ENCODE assay signal across 8 cellular contexts in the genomic region with DNA sequence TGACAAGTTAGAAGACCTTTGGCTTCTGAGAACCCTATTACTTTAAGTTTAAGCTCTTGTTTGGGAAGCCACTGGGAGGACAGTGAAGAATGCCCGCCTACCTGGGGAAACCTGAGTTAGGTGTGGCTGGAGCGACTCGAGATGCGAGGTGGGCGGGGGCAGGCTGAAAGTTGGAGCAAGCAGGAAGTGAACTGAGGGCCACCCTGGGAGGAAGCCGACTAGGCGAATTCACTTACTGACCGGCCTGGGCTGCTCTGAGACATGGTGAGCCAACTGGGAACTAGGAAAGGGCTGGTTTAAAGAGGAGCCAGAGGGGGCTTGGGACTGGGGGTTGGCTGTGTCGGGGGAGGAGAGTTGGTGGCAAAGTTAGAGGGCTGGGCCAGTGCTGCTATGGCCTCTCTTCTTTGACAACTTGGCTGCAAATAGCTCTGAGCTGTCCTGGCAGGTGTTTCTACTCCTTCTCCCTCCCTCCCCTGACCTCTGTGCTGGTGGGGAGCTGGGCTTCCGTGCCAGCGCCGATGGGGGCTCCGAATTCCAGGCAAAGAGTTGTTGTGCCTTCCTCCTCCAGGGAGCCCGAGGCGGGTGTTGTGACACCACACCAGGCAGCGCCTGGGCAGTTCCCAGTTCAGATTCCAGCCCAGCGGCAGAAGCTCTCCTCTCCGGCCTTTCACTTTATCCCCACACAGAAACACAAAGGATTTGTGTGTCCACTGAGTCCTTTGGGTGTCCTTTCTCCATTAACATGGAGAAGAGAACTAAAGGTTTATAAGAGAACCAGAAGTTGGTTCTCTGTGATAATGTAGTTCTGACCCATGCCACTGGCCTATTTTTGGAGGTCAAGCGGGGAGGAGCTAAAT. TPM values are rescaled to one million over a fixed set of nuclear protein-coding genes. Genes with fewer than 3 reads are reported as not detected.
A peak's percentile ranks its signal among the peaks of the same experiment; 100 is the strongest.
DNase-seq lines count a peak whose midpoint lies in the region; ATAC-seq and TF ChIP-seq lines count a peak whose summit lies in the region.

VAMP8 (plus strand) TSS at position 201 of the 857 bp plus-strand sequence; CDS start at position 262, 61 bp downstream.

- peak; percentile 77 for DNase-seq in GM12865 (ENCODE audit: low read depth)
- DNase-seq in NT2/D1 (ENCODE audit: low read depth, low spot score), result no peak
- DNase-seq in activated T-helper 1 cell treated with anti-CD3 and anti-CD28 coated beads, Interleukin-2, amount 50 U/mL, for 16 hours (ENCODE audit: low read depth in 1 of 2, low spot score in 1 of 2), result peak; percentile 38 to 53
- no peak for DNase-seq in heart right ventricle
- no peak for DNase-seq in occipital lobe (lab: John Stamatoyannopoulos, UW)
- no peak for DNase-seq in NCI-H2107 (lab: John Stamatoyannopoulos, UW)

- TF ChIP-seq CTCF in GM12865 (IDR thresholded peaks at IDR 0.05; ENCODE audit: insufficient read depth, low read depth, low read length, missing control alignments) (no peak), heart right ventricle (IDR thresholded peaks at IDR 0.05) (no peak)

- intact Hi-C loops in heart right ventricle (cut with DNase I), result no loop called here

- H3K9ac ChIP-seq in NT2/D1 (ENCODE audit: insufficient read length, low read depth) (peak within 1 kb of the TSS; percentile 56), rectal smooth muscle tissue (ENCODE audit: low read length) (peak within 1 kb of the TSS; percentile 74)

- H3K27me3 ChIP-seq in NT2/D1 (ENCODE audit: insufficient read depth, insufficient read length) (peaks cover 28% of the 10 kb centered on the region), heart right ventricle (no peaks in the 10 kb centered on the region), rectal smooth muscle tissue (ENCODE audit: control insufficient read depth, insufficient read depth, low read length) (no peaks in the 10 kb centered on the region)

- WGBS in heart right ventricle, 2 donors, result 48 to 52% methylated on average over 19 of the region's 19 CpGs

- ATAC-seq in HG02610 (IDR thresholded peaks at IDR 0.05; ENCODE audit: unreplicated experiment), result peak; percentile 67
- ATAC-seq in heart right ventricle, result peak; percentile 6 to 62 (median 44)

- H3K9me3 ChIP-seq in NT2/D1 (ENCODE audit: insufficient read depth, low read length) (no peaks in the 10 kb centered on the region), heart right ventricle (no peaks in the 10 kb centered on the region)

- H3K36me3 ChIP-seq in NT2/D1 (ENCODE audit: insufficient read depth, insufficient read length, low read length) (no peaks in the 10 kb centered on the region), heart right ventricle (peaks cover 0 to 15% (median 0%) of the 10 kb centered on the region in 9 donors), rectal smooth muscle tissue (ENCODE audit: control insufficient read depth, insufficient read depth, low read length) (peaks cover 2% of the 10 kb centered on the region)

- H3K4me1 ChIP-seq in NT2/D1 (ENCODE audit: insufficient read depth, insufficient read length) (no peaks in the 10 kb centered on the region), heart right ventricle (peaks cover 0 to 39% (median 33%) of the 10 kb centered on the region in 9 donors), rectal smooth muscle tissue (ENCODE audit: control insufficient read depth, insufficient read depth, low read length) (no peaks in the 10 kb centered on the region)

- peak within 1 kb of the TSS in 9 of 10 donors; percentile 30 to 93 (median 67) for H3K27ac ChIP-seq in heart right ventricle
- H3K27ac ChIP-seq in rectal smooth muscle tissue (ENCODE audit: low read depth, low read length), result peak within 1 kb of the TSS; percentile 27

- H3K4me3 ChIP-seq in GM12865 (ENCODE audit: low read depth, low read length) (peak within 1 kb of the TSS; percentile 83), NT2/D1 (ENCODE audit: insufficient read length, low read depth) (peak within 1 kb of the TSS; percentile 21), heart right ventricle (peak within 1 kb of the TSS in 8 of 10 donors; percentile 6 to 62 (median 32)), rectal smooth muscle tissue (ENCODE audit: low read length) (peak within 1 kb of the TSS; percentile 66)

RNA-seq across cellular contexts. Expression of gene VAMP8, which starts in this region (rescaled TPM):
- 10 to 100 TPM in 5 of 10 donors, 1 to 10 TPM in 5; 4.9 to 56.8 (median 9.2) TPM for total RNA-seq in heart right ventricle
- polyA plus RNA-seq in heart right ventricle, result 10 to 100 TPM; 16.4 to 26.6 TPM
- total RNA-seq in occipital lobe, result 0.94 TPM

Comparison
In these comparisons a context has a peak if more than half of its experiments do, and no peak if none do; other contexts are left out.
1. DNase-seq: peak in GM12865 (single experiment) and activated T-helper 1 cell treated with anti-CD3 and anti-CD28 coated beads, Interleukin-2, amount 50 U/mL, for 16 hours (2 of 2); none in NT2/D1 (single experiment), heart right ventricle (0 of 2), occipital lobe (single experiment) and NCI-H2107 (single experiment).
2. H3K4me3 ChIP-seq: peak in every context shown above with its lines; median percentile 83 in GM12865; 66 in rectal smooth muscle tissue; 32 in heart right ventricle; 21 in NT2/D1.